In genomic region chr5:137254695-137255094, GRCh38 we compare ENCODE assay signal across 14 cellular contexts.
DNase-seq lines count a peak whose midpoint lies in the region; TF ChIP-seq lines count a peak whose summit lies in the region.
"Had no signal": no experiment of that assay in that cellular context is flagged by ENCODE, and none has a peak within 500 bp of the region (broad histone marks: within the 10 kb centered on the region; RNA-seq: fewer than 3 reads in every experiment).

No MANE protein-coding gene starts in this region.

- H3K27ac ChIP-seq in angular gyrus (ENCODE audit: low read depth, low read length) (peak overlapping the region; percentile 86), tibial nerve (peak overlapping the region; percentile 55 to 90 (median 70))
- H3K27ac ChIP-seq: BLaER1, brain microvascular endothelial cell had no signal

- TF ChIP-seq POLR2A in tibial nerve (IDR thresholded peaks at IDR 0.05), result no peak

- no peak overlapping the region for H3K4me3 ChIP-seq in fibroblast of mammary gland (ENCODE audit: control insufficient read depth, low read depth, low read length)
- no peak overlapping the region for H3K4me3 ChIP-seq in tibial nerve
- H3K4me3 ChIP-seq: BLaER1 had no signal

- TF ChIP-seq CTCF in fibroblast of mammary gland (conservative IDR thresholded peaks at IDR 0.05; ENCODE audit: control insufficient read depth, insufficient read depth, low read depth, low read length) (no peak), tibial nerve (IDR thresholded peaks at IDR 0.05) (no peak)

- peak; percentile 84 for DNase-seq in fibroblast of mammary gland (ENCODE audit: low read depth)
- DNase-seq in medulla oblongata (ENCODE audit: extremely low spot score), result peak; percentile 63
- peak in 1 of 2 donors; percentile 61 for DNase-seq in tibial nerve (ENCODE audit: low spot score in 2 of 2)
- no peak for DNase-seq in activated T-cell treated with anti-CD3 and anti-CD28 coated beads, Interleukin-2, amount 50 U/mL, for 1 hour
- DNase-seq in stimulated activated CD4-positive, alpha-beta T cell treated with anti-CD3 and anti-CD28 coated beads, Interleukin-4, amount 100 ng/mL, for 1 hour, result no peak
- DNase-seq in SKM-1 (lab: John Stamatoyannopoulos, UW; ENCODE audit: unreplicated experiment), result no peak
- DNase-seq: brain microvascular endothelial cell; DMS79 treated with DMSO at 0.1 percent for 48 hours; endodermal cell; occipital lobe; stimulated activated CD4-positive, alpha-beta T cell treated with anti-CD3 and anti-CD28 coated beads, Interleukin-12 subunit alpha, Interleukin-12 subunit beta, amount 100 ng/mL, for 4 hours; T-helper 9 cell had no signal

- H3K4me1 ChIP-seq in tibial nerve, result peaks cover 0 to 29% (median 5%) of the 10 kb centered on the region in 4 donors
- H3K4me1 ChIP-seq: BLaER1 had no signal

- no peaks in the 10 kb centered on the region for H3K27me3 ChIP-seq in tibial nerve
- H3K27me3 ChIP-seq: BLaER1, brain microvascular endothelial cell had no signal

- TF ChIP-seq EP300 in tibial nerve (IDR thresholded peaks at IDR 0.05), result peak; percentile 91 to 97

- H3K36me3 ChIP-seq in tibial nerve, result no peaks in the 10 kb centered on the region
- H3K36me3 ChIP-seq: BLaER1, brain microvascular endothelial cell had no signal

- H3K9me3 ChIP-seq in tibial nerve, result no peaks in the 10 kb centered on the region
- H3K9me3 ChIP-seq: BLaER1 had no signal

- WGBS in tibial nerve, 2 donors, result 45 to 58% methylated on average over 2 of the region's 2 CpGs

Comparison
In these comparisons a context has a peak if more than half of its experiments do, and no peak if none do; other contexts are left out.
1. DNase-seq: peak in fibroblast of mammary gland (single experiment) and medulla oblongata (single experiment); none in activated T-cell treated with anti-CD3 and anti-CD28 coated beads, Interleukin-2, amount 50 U/mL, for 1 hour (single experiment), stimulated activated CD4-positive, alpha-beta T cell treated with anti-CD3 and anti-CD28 coated beads, Interleukin-4, amount 100 ng/mL, for 1 hour (single experiment) and SKM-1 (single experiment).